8 cellular contexts compared by ENCODE assay signal in genomic region chr14:99946652-99947489, GRCh38.
DNase-seq lines count a peak whose midpoint lies in the region; ATAC-seq lines count a peak whose summit lies in the region.

No MANE protein-coding gene starts in this region.

- peak overlapping the region; percentile 63 to 91 (median 77) for H3K4me3 Mint-ChIP-seq in CD8-positive, alpha-beta memory T cell
- H3K4me3 Mint-ChIP-seq in stimulated activated naive CD8-positive, alpha-beta T cell treated with anti-CD3 and anti-CD28 coated beads, Interleukin-15, Interleukin-2, amounts not matched to agents 100 ng/mL and 50 ng/mL, for 24 hours: peak overlapping the region; percentile 67

- peak; percentile 28 to 61 (median 43) for DNase-seq in CD8-positive, alpha-beta memory T cell
- peak; percentile 16 for DNase-seq in LoVo (ENCODE audit: low spot score)
- DNase-seq in activated CD4-positive, alpha-beta T cell treated with anti-CD3 and anti-CD28 coated beads for 24 hours (ENCODE audit: low read depth in 2 of 2): peak; percentile 35 to 39
- peak; percentile 53 for DNase-seq in dermis blood vessel endothelial cell

- H3K27me3 Mint-ChIP-seq in CD8-positive, alpha-beta memory T cell: peaks cover 23 to 31% of the 10 kb centered on the region in 2 donors
- H3K27me3 Mint-ChIP-seq in stimulated activated naive CD8-positive, alpha-beta T cell treated with anti-CD3 and anti-CD28 coated beads, Interleukin-15, Interleukin-2, amounts not matched to agents 100 ng/mL and 50 ng/mL, for 24 hours: peaks cover 13% of the 10 kb centered on the region

- POLR2A ChIA-PET in CD8-positive, alpha-beta memory T cell (lab: Charles Lee): no interaction called here

- H3K27ac ChIP-seq in CD8-positive, alpha-beta memory T cell (ENCODE audit: low read depth, low read length): no peak overlapping the region

- peak overlapping the region; percentile 37 for H3K9ac ChIP-seq in mucosa of stomach (ENCODE audit: low read length)

- H3K36me3 Mint-ChIP-seq in CD8-positive, alpha-beta memory T cell: no peaks in the 10 kb centered on the region
- H3K36me3 Mint-ChIP-seq in stimulated activated naive CD8-positive, alpha-beta T cell treated with anti-CD3 and anti-CD28 coated beads, Interleukin-15, Interleukin-2, amounts not matched to agents 100 ng/mL and 50 ng/mL, for 24 hours (ENCODE audit: low read depth): no peaks in the 10 kb centered on the region

- no peaks in the 10 kb centered on the region for H3K9me3 ChIP-seq in CD8-positive, alpha-beta memory T cell (ENCODE audit: low read length)
- no peaks in the 10 kb centered on the region for H3K9me3 ChIP-seq in mucosa of stomach (ENCODE audit: control insufficient read depth, low read length)

- peaks cover 10 to 15% (median 11%) of the 10 kb centered on the region in 3 donors for H3K4me1 Mint-ChIP-seq in CD8-positive, alpha-beta memory T cell
- H3K4me1 Mint-ChIP-seq in stimulated activated naive CD8-positive, alpha-beta T cell treated with anti-CD3 and anti-CD28 coated beads, Interleukin-15, Interleukin-2, amounts not matched to agents 100 ng/mL and 50 ng/mL, for 24 hours (ENCODE audit: low read depth): peaks cover 13% of the 10 kb centered on the region

- peaks cover 11% of the 10 kb centered on the region for H3K4me1 ChIP-seq in CD8-positive, alpha-beta memory T cell (ENCODE audit: insufficient read depth, low read length)
- peaks cover 42% of the 10 kb centered on the region for H3K4me1 ChIP-seq in mucosa of stomach (ENCODE audit: control insufficient read depth, insufficient read depth, low read length)

- ATAC-seq in GM21447 (IDR thresholded peaks at IDR 0.05; ENCODE audit: unreplicated experiment): peak; percentile 74
- ATAC-seq in GM18520 (IDR thresholded peaks at IDR 0.05; ENCODE audit: unreplicated experiment): no peak

- no peaks in the 10 kb centered on the region for H3K9me3 Mint-ChIP-seq in CD8-positive, alpha-beta memory T cell
- no peaks in the 10 kb centered on the region for H3K9me3 Mint-ChIP-seq in stimulated activated naive CD8-positive, alpha-beta T cell treated with anti-CD3 and anti-CD28 coated beads, Interleukin-15, Interleukin-2, amounts not matched to agents 100 ng/mL and 50 ng/mL, for 24 hours

- no peaks in the 10 kb centered on the region for H3K36me3 ChIP-seq in CD8-positive, alpha-beta memory T cell (ENCODE audit: insufficient read depth, low read length)
- H3K36me3 ChIP-seq in mucosa of stomach (ENCODE audit: control insufficient read depth, insufficient read depth, low read length): no peaks in the 10 kb centered on the region

- CTCF ChIA-PET in CD8-positive, alpha-beta memory T cell (lab: Charles Lee): interaction anchor here (0.7 to 1.6 kb wide), 9 partner anchors 8 to 1447 kb away, joined by 3 to 4 read pairs (median 3); no protein-coding TSS in a partner anchor

- peak overlapping the region in 3 of 8 donors; percentile 12 to 63 (median 38) for H3K27ac Mint-ChIP-seq in CD8-positive, alpha-beta memory T cell
- no peak overlapping the region for H3K27ac Mint-ChIP-seq in stimulated activated naive CD8-positive, alpha-beta T cell treated with anti-CD3 and anti-CD28 coated beads, Interleukin-15, Interleukin-2, amounts not matched to agents 100 ng/mL and 50 ng/mL, for 24 hours

- H3K4me3 ChIP-seq in CD8-positive, alpha-beta memory T cell (ENCODE audit: low read length): peak overlapping the region; percentile 29
- H3K4me3 ChIP-seq in mucosa of stomach (ENCODE audit: low read length): peak overlapping the region; percentile 26

- peaks cover 5% of the 10 kb centered on the region for H3K27me3 ChIP-seq in CD8-positive, alpha-beta memory T cell (ENCODE audit: insufficient read depth, low read length, poor library complexity, severe bottlenecking)
- peaks cover 11% of the 10 kb centered on the region for H3K27me3 ChIP-seq in mucosa of stomach (ENCODE audit: control insufficient read depth, insufficient read depth, low read length)
